Comparison of ENCODE assay signal across 8 cellular contexts in the genomic region with DNA sequence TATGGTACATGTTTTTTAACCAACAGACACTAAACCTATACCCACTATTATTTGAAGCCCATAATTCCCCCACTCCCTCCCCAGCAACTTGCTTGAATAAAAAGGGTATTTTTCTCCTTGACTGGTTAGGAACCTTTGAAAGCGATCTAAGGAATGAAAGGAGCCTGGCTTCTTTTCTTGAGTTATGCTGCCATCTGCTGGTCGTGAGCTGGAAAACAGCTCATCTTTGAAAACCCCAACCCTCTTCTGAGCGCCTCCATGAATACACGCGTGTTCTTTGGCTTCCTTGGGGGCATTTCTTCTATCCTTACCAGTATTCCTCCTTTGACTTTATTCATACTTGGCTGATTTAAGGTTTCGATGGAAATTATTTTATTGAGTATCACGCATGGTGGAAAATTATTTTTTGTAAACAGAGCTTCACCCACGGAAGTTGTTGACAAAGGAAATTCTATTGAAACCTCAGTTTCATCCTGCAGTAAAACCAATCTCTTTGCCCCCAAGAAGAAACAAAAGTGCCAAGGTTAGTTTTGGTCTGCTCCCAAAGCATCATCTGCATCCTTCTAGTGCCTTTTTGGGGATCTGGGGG.
DNase-seq lines count a peak whose midpoint lies in the region; ATAC-seq and TF ChIP-seq lines count a peak whose summit lies in the region.

No MANE protein-coding gene starts in this region.

- no peak overlapping the region for H3K27ac Mint-ChIP-seq in natural killer cell

- peak; percentile 62 for TF ChIP-seq CTCF in HL-60 (IDR thresholded peaks at IDR 0.05; ENCODE audit: insufficient read depth, low read length)
- TF ChIP-seq CTCF in epithelial cell of proximal tubule (conservative IDR thresholded peaks at IDR 0.05; ENCODE audit: low read depth, low read length), result peak; percentile 82
- TF ChIP-seq CTCF in natural killer cell (IDR thresholded peaks at IDR 0.05), result peak; percentile 71

- H3K27me3 ChIP-seq in HL-60 (ENCODE audit: insufficient read depth, poor library complexity, severe bottlenecking), result no peaks in the 10 kb centered on the region

- peaks cover 24 to 71% of the 10 kb centered on the region in 2 donors for H3K27me3 Mint-ChIP-seq in natural killer cell (ENCODE audit: low read depth in 2 of 2)

- H3K4me3 ChIP-seq in HL-60 (replicated peaks; ENCODE audit: insufficient read depth, low read length) (no peak overlapping the region), epithelial cell of proximal tubule (ENCODE audit: low read depth, low read length) (no peak overlapping the region)

- peaks cover 6% of the 10 kb centered on the region in 2 donors for H3K4me1 Mint-ChIP-seq in natural killer cell

- H3K36me3 Mint-ChIP-seq in natural killer cell, result no peaks in the 10 kb centered on the region

- ATAC-seq in natural killer cell, result peak; percentile 63 to 78 (median 75)
- no peak for ATAC-seq in HG03378 (IDR thresholded peaks at IDR 0.05; ENCODE audit: unreplicated experiment)

- intact Hi-C loops in natural killer cell (cut with micrococcal nuclease), result loop anchor here (1.0 to 5.0 kb wide), 2 partner anchors 214 to 315 kb away; no protein-coding TSS in a partner anchor

- no peak overlapping the region for H3K27ac ChIP-seq in HL-60 (replicated peaks)

- peaks cover 3 to 4% of the 10 kb centered on the region in 2 donors for H3K9me3 Mint-ChIP-seq in natural killer cell

- H3K4me3 Mint-ChIP-seq in natural killer cell, result peak overlapping the region; percentile 22

- DNase-seq in GM04504 (ENCODE audit: low read depth), result peak; percentile 30
- DNase-seq in HL-60 (ENCODE audit: low read depth in 1 of 2, low spot score in 1 of 2), result peak in 1 of 2 experiments; percentile 61
- peak; percentile 29 for DNase-seq in NOMO-1 treated with dmso at 0.1 percent for 144 hours (lab: John Stamatoyannopoulos, UW; ENCODE audit: unreplicated experiment)
- DNase-seq in activated CD8-positive, alpha-beta memory T cell treated with anti-CD3 and anti-CD28 coated beads, Interleukin-2, amount 50 U/mL, for 48 hours, result peak; percentile 67
- no peak for DNase-seq in epithelial cell of proximal tubule (ENCODE audit: low read depth)
- peak; percentile 27 for DNase-seq in natural killer cell
- DNase-seq in stimulated activated naive CD4-positive, alpha-beta T cell treated with Interleukin-2 at 50 U/mL for 16 hours (lab: John Stamatoyannopoulos, UW), result peak; percentile 38
